ENCODE assay signal across 20 cellular contexts in the genomic region with DNA sequence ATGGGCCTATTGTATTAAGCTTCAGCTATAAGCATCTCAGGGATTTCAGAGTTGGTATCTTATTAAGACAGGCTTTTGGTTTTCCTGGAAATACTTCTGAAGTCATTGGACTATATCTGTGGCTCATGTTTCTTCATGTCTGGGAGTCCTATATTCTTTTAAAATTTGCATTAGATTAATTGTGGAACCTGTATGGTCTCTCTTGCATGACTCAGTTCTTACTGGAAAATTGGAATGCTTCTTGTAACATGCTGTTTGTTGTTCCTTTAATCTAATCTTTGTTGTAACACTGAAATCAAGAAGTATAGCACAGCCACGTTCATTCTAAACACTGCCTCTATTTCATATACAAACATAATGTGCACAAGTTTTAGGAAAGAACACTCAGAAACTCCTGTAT.
DNase-seq lines count a peak whose midpoint lies in the region; ATAC-seq and TF ChIP-seq lines count a peak whose summit lies in the region.
"Had no signal": no experiment of that assay in that cellular context is flagged by ENCODE, and none has a peak within 500 bp of the region (broad histone marks: within the 10 kb centered on the region; RNA-seq: fewer than 3 reads in every experiment).

No MANE protein-coding gene starts in this region.

- H3K27me3 Mint-ChIP-seq in WTC11 (ENCODE audit: low read depth): no peaks in the 10 kb centered on the region

- DNase-seq in LNCaP clone FGC (ENCODE audit: low read depth) (peak; percentile 2), amniotic epithelial cell (ENCODE audit: low read depth) (peak; percentile 47), epithelial cell of prostate (ENCODE audit: low read depth, low spot score) (no peak), foreskin keratinocyte (peak; percentile 31 to 60), NCI-H446 (lab: John Stamatoyannopoulos, UW) (no peak), WTC11 (ENCODE audit: low spot score) (no peak)
- DNase-seq in activated CD4-positive, CD25-positive, alpha-beta regulatory T cell treated with anti-CD3 and anti-CD28 coated beads, Interleukin-2, amount 50 U/mL, for 72 hours: no peak
- DNase-seq: BE2C, DMS53, H9, HFFc6, KG1, NCI-H1092 treated with DMSO at 0.1 percent for 48 hours, NCI-H1436 treated with DMSO at 0.1 percent for 48 hours, NCI-H2029, NCI-H2171, NCI-H345, NCI-H524 treated with DMSO at 0.1 percent for 48 hours, SJCRH30 had no signal

- POLR2A ChIA-PET in WTC11 (lab: Charles Lee): no interaction called here

- H3K36me3 Mint-ChIP-seq in WTC11: no peaks in the 10 kb centered on the region; the same call in 1 of the 2 replicates

- H3K27ac Mint-ChIP-seq in WTC11: no peak overlapping the region
- H3K27ac Mint-ChIP-seq: H9, HFFc6 had no signal

- no peak overlapping the region for H3K4me3 ChIP-seq in LNCaP clone FGC (ENCODE audit: low read depth, low read length)
- H3K4me3 ChIP-seq: SJCRH30 had no signal

- peak overlapping the region; percentile 14 for H3K27ac ChIP-seq in epithelial cell of prostate
- H3K27ac ChIP-seq in foreskin keratinocyte: no peak overlapping the region
- H3K27ac ChIP-seq: SJCRH30 had no signal

- no peaks in the 10 kb centered on the region for H3K27me3 ChIP-seq in foreskin keratinocyte
- H3K27me3 ChIP-seq: BE2C, SJCRH30 had no signal

- H3K4me1 Mint-ChIP-seq in WTC11: peaks cover 8% of the 10 kb centered on the region

- TF ChIP-seq CTCF in LNCaP clone FGC (IDR thresholded peaks at IDR 0.05; ENCODE audit: control insufficient read depth, extremely low read depth, insufficient read depth): no peak
- TF ChIP-seq CTCF in foreskin keratinocyte (conservative IDR thresholded peaks at IDR 0.05): no peak
- TF ChIP-seq CTCF in WTC11 (IDR thresholded peaks at IDR 0.05): no peak

- peak; percentile 28 for ATAC-seq in foreskin keratinocyte
- ATAC-seq in WTC11: no peak
- ATAC-seq in HG03095 (IDR thresholded peaks at IDR 0.05; ENCODE audit: unreplicated experiment): no peak

- H3K4me1 ChIP-seq in foreskin keratinocyte: peaks cover 10% of the 10 kb centered on the region
- H3K4me1 ChIP-seq: SJCRH30 had no signal

- CTCF ChIA-PET in WTC11 (lab: Charles Lee): no interaction called here

- H3K4me3 Mint-ChIP-seq in WTC11: no peak overlapping the region
- H3K4me3 Mint-ChIP-seq: H9, HFFc6 had no signal

- H3K9me3 Mint-ChIP-seq in WTC11: peaks cover 9% of the 10 kb centered on the region
- H3K9me3 Mint-ChIP-seq: HFFc6 had no signal

TF ChIP-seq in WTC11, 78 proteins besides CTCF, POLR2A, EP300 and RAD21:
- TF ChIP-seq ESRRA (CRISPR knock-in tag; IDR thresholded peaks at IDR 0.05; ENCODE audit: borderline replicate concordance): no peak
- no peak for TF ChIP-seq KAT7 (CRISPR knock-in tag; IDR thresholded peaks at IDR 0.05; ENCODE audit: borderline replicate concordance)
- TF ChIP-seq HMGA2 (CRISPR knock-in tag; IDR thresholded peaks at IDR 0.05): no peak
- TF ChIP-seq, protein P1, sequence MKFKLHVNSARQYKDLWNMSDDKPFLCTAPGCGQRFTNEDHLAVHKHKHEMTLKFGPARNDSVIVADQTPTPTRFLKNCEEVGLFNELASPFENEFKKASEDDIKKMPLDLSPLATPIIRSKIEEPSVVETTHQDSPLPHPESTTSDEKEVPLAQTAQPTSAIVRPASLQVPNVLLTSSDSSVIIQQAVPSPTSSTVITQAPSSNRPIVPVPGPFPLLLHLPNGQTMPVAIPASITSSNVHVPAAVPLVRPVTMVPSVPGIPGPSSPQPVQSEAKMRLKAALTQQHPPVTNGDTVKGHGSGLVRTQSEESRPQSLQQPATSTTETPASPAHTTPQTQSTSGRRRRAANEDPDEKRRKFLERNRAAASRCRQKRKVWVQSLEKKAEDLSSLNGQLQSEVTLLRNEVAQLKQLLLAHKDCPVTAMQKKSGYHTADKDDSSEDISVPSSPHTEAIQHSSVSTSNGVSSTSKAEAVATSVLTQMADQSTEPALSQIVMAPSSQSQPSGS (CRISPR knock-in tag; IDR thresholded peaks at IDR 0.05; ENCODE audit: borderline replicate concordance, low read depth): no peak
- no peak for TF ChIP-seq RELA (CRISPR knock-in tag; IDR thresholded peaks at IDR 0.05; ENCODE audit: borderline replicate concordance)
- TF ChIP-seq, protein P2, sequence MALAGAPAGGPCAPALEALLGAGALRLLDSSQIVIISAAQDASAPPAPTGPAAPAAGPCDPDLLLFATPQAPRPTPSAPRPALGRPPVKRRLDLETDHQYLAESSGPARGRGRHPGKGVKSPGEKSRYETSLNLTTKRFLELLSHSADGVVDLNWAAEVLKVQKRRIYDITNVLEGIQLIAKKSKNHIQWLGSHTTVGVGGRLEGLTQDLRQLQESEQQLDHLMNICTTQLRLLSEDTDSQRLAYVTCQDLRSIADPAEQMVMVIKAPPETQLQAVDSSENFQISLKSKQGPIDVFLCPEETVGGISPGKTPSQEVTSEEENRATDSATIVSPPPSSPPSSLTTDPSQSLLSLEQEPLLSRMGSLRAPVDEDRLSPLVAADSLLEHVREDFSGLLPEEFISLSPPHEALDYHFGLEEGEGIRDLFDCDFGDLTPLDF (CRISPR knock-in tag; IDR thresholded peaks at IDR 0.05): no peak
- no peak for TF ChIP-seq FOXK1 (CRISPR knock-in tag; IDR thresholded peaks at IDR 0.05)
- no peak for TF ChIP-seq FOXJ3 (CRISPR knock-in tag; IDR thresholded peaks at IDR 0.05; ENCODE audit: borderline replicate concordance)
- TF ChIP-seq, protein P3, sequence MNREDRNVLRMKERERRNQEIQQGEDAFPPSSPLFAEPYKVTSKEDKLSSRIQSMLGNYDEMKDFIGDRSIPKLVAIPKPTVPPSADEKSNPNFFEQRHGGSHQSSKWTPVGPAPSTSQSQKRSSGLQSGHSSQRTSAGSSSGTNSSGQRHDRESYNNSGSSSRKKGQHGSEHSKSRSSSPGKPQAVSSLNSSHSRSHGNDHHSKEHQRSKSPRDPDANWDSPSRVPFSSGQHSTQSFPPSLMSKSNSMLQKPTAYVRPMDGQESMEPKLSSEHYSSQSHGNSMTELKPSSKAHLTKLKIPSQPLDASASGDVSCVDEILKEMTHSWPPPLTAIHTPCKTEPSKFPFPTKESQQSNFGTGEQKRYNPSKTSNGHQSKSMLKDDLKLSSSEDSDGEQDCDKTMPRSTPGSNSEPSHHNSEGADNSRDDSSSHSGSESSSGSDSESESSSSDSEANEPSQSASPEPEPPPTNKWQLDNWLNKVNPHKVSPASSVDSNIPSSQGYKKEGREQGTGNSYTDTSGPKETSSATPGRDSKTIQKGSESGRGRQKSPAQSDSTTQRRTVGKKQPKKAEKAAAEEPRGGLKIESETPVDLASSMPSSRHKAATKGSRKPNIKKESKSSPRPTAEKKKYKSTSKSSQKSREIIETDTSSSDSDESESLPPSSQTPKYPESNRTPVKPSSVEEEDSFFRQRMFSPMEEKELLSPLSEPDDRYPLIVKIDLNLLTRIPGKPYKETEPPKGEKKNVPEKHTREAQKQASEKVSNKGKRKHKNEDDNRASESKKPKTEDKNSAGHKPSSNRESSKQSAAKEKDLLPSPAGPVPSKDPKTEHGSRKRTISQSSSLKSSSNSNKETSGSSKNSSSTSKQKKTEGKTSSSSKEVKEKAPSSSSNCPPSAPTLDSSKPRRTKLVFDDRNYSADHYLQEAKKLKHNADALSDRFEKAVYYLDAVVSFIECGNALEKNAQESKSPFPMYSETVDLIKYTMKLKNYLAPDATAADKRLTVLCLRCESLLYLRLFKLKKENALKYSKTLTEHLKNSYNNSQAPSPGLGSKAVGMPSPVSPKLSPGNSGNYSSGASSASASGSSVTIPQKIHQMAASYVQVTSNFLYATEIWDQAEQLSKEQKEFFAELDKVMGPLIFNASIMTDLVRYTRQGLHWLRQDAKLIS (CRISPR knock-in tag; IDR thresholded peaks at IDR 0.05; ENCODE audit: borderline replicate concordance): no peak
- no peak for TF ChIP-seq TEAD1 (CRISPR knock-in tag; IDR thresholded peaks at IDR 0.05)
- TF ChIP-seq, protein P4, sequence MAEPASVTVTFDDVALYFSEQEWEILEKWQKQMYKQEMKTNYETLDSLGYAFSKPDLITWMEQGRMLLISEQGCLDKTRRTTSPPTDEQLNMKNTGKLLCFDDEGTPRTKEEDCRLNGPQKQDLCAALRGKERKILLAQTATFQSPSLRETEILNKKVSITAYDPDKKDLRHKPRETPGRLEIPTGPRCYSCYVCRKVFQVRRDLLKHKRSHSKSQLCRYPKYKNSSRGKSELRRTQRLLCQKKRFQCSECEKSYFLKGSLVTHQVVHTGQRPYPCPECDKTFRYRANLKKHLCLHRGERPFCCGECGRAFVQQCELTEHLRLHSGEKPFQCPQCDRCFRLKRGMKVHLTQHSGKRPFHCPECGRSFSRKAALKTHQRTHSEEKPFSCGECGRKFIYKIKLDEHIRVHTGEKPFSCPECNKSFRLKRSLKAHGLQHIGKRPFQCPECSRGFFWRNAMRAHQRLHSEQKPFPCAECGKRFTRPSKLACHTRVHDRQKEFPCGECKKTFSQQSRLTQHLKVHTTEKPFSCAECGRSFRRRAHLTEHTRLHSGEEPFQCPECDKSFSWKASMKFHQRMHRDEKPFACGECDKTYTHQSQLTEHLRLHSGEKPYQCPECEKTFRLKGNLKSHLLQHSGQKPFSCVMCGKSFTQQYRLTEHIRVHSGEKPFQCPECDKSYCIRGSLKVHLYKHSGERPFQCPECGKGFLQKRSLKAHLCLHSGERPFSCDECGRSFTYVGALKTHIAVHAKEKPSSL (CRISPR knock-in tag; conservative IDR thresholded peaks at IDR 0.05): no peak
- no peak for TF ChIP-seq GRHL2 (CRISPR knock-in tag; IDR thresholded peaks at IDR 0.05; ENCODE audit: insufficient replicate concordance, severe bottlenecking)
- TF ChIP-seq, protein P5, sequence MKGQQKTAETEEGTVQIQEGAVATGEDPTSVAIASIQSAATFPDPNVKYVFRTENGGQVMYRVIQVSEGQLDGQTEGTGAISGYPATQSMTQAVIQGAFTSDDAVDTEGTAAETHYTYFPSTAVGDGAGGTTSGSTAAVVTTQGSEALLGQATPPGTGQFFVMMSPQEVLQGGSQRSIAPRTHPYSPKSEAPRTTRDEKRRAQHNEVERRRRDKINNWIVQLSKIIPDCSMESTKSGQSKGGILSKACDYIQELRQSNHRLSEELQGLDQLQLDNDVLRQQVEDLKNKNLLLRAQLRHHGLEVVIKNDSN (CRISPR knock-in tag; IDR thresholded peaks at IDR 0.05): no peak
- TF ChIP-seq ZNF416 (CRISPR knock-in tag; IDR thresholded peaks at IDR 0.05): no peak

Comparison
In these comparisons a context has a peak if more than half of its experiments do, and no peak if none do; other contexts are left out.
1. DNase-seq: peak in LNCaP clone FGC (single experiment), amniotic epithelial cell (single experiment) and foreskin keratinocyte (2 of 2); none in epithelial cell of prostate (single experiment), NCI-H446 (0 of 2), WTC11 (single experiment) and activated CD4-positive, CD25-positive, alpha-beta regulatory T cell treated with anti-CD3 and anti-CD28 coated beads, Interleukin-2, amount 50 U/mL, for 72 hours (single experiment).